Comparison of ENCODE assay signal across 26 cellular contexts in the genomic region with DNA sequence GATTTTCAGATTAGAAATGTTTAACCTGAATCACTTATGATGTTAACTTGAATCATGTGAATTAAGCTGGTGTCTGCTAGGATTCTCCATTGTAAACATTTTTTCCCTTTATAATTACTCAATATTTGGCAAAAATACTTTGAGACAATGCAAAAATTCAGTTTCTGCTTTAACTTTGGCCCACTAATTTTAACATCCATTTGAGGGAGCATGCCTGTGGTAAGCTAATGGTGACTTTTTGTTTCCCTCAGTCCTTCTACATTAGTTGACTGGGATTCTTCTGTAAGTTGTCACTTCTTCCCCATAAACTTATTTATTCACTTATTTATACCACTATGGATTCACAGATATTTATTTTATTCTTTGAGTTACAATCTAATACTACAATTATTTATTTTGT. TPM values are rescaled to one million over a fixed set of nuclear protein-coding genes. Genes with fewer than 3 reads are reported as not detected.
DNase-seq lines count a peak whose midpoint lies in the region; ATAC-seq and TF ChIP-seq lines count a peak whose summit lies in the region.
"Had no signal": no experiment of that assay in that cellular context is flagged by ENCODE, and none has a peak within 500 bp of the region (broad histone marks: within the 10 kb centered on the region; RNA-seq: fewer than 3 reads in every experiment).

No MANE protein-coding gene starts in this region.

- no peaks in the 10 kb centered on the region for H3K36me3 ChIP-seq in colonic mucosa

- no peaks in the 10 kb centered on the region; the same call in none of the 2 replicates for H3K27me3 Mint-ChIP-seq in HFFc6 (ENCODE audit: insufficient read depth)

- no peak for ATAC-seq in HG02610 (IDR thresholded peaks at IDR 0.05; ENCODE audit: unreplicated experiment)
- ATAC-seq: CD8-positive, alpha-beta T cell; Right ventricle myocardium inferior; SK-N-SH treated with all-trans-retinoic acid at 6 μM for 48 hours had no signal

- CTCF ChIA-PET in AG04449 (lab: Yijun Ruan, JAX), result interaction anchor here (0.9 kb wide), 1 partner anchor 20 kb away, joined by 3 read pairs; no protein-coding TSS in a partner anchor

- no peak overlapping the region for H3K4me3 Mint-ChIP-seq in HFFc6
- H3K4me3 Mint-ChIP-seq: CD8-positive, alpha-beta T cell had no signal

- TF ChIP-seq CTCF in AG04449 (IDR thresholded peaks at IDR 0.05; ENCODE audit: insufficient read depth, low read length, missing control alignments) (no peak), HFFc6 (IDR thresholded peaks at IDR 0.05) (no peak), colonic mucosa (IDR thresholded peaks at IDR 0.05) (no peak)

- no peak overlapping the region for H3K9ac ChIP-seq in colonic mucosa (ENCODE audit: low read depth in 2 of 2, low read length in 2 of 2)

- peaks cover 41% of the 10 kb centered on the region for H3K36me3 Mint-ChIP-seq in HFFc6 (ENCODE audit: low read depth)

- peak overlapping the region; percentile 22; the same call in 1 of the 2 replicates for H3K27ac Mint-ChIP-seq in HFFc6
- H3K27ac Mint-ChIP-seq: CD8-positive, alpha-beta T cell had no signal

- no peaks in the 10 kb centered on the region for H3K27me3 ChIP-seq in colonic mucosa
- H3K27me3 ChIP-seq: SJCRH30 had no signal

- H3K9me3 ChIP-seq in colonic mucosa, result no peaks in the 10 kb centered on the region
- H3K9me3 ChIP-seq: Caco-2, SJCRH30 had no signal

- H3K9me3 Mint-ChIP-seq in HFFc6, result no peaks in the 10 kb centered on the region
- H3K9me3 Mint-ChIP-seq: CD8-positive, alpha-beta T cell had no signal

- peaks cover 51% of the 10 kb centered on the region for H3K4me1 Mint-ChIP-seq in HFFc6 (ENCODE audit: low read depth)

- H3K4me1 ChIP-seq in colonic mucosa, result no peaks in the 10 kb centered on the region
- H3K4me1 ChIP-seq: SJCRH30 had no signal

- POLR2A ChIA-PET in AG04449 (lab: Yijun Ruan, JAX), result no interaction called here

- DNase-seq in AG04449 (ENCODE audit: low read depth, low spot score) (peak; percentile 42), EL (peak; percentile 9), HFFc6 (peak; percentile 34), fibroblast of gingiva (ENCODE audit: low read depth) (peak; percentile 27), colonic mucosa (no peak)
- DNase-seq in stimulated activated CD8-positive, alpha-beta memory T cell treated with anti-CD3 and anti-CD28 coated beads, Interleukin-4, amount 100 ng/mL, for 48 hours, result no peak
- no peak for DNase-seq in activated naive CD4-positive, alpha-beta T cell (lab: John Stamatoyannopoulos, UW)
- DNase-seq: Caco-2; CD8-positive, alpha-beta T cell; GF-D8; HCEC 1CT; NCI-H1048; NCI-H1417 treated with DMSO at 0.1 percent for 48 hours; NCI-H1694 treated with DMSO at 0.1 percent for 48 hours; NCI-H2081 treated with DMSO at 0.1 percent for 48 hours; NCI-H2171 treated with DMSO at 0.1 percent for 48 hours; NCI-H345; NCI-H524; NCI-H774; SJCRH30 had no signal

- H3K4me3 ChIP-seq in AG04449 (ENCODE audit: low read depth, low read length) (no peak overlapping the region), colonic mucosa (no peak overlapping the region)
- H3K4me3 ChIP-seq: SJCRH30 had no signal

- intact Hi-C loops in colonic mucosa (cut with DNase I), result no loop called here

- H3K27ac ChIP-seq in colonic mucosa, result no peak overlapping the region
- H3K27ac ChIP-seq: 22Rv1, C4-2B, HL-60, SJCRH30 had no signal

RNA-seq across cellular contexts. Expression of a gene that starts 59.3 kb away (rescaled TPM):
- 10 to 100 TPM; 21.3 to 28.3 (median 22.9) TPM for total RNA-seq in HFFc6 (2021; fragmentation: NEBNext Ultra II Directional; extraction: Animal tissue kit (Norgen Biotek cat#: 25700))
- 10 to 100 TPM; 18.2 to 21.7 TPM for total RNA-seq in colonic mucosa

Comparison
In these comparisons a context has a peak if more than half of its experiments do, and no peak if none do; other contexts are left out.
1. DNase-seq: peak in AG04449 (single experiment), EL (single experiment), HFFc6 (single experiment) and fibroblast of gingiva (single experiment); none in stimulated activated CD8-positive, alpha-beta memory T cell treated with anti-CD3 and anti-CD28 coated beads, Interleukin-4, amount 100 ng/mL, for 48 hours (single experiment), colonic mucosa (single experiment) and activated naive CD4-positive, alpha-beta T cell (0 of 4).